Comparison of ENCODE assay signal across 1 cellular context in the genomic region with DNA sequence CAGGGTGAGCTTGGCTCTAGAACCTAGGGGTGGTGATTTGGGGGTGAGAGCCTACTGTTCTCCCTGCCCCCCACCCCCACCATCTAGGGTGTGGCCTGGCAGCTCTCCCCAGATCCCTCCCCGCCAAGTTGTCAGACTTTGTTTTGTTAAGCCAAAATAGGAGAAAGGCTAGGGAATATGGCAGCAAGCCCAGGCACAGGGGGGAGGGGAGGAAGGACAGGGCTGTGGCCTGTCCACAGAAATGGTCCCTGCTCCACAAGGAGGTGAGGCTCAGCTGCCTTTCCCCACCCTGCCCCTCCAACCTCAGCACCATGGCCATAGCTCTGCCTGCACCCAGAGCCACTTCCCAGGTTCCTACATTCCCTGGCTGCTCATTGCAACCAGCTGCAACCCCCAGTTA.
A peak's percentile ranks its signal among the peaks of the same experiment; 100 is the strongest.
TF ChIP-seq lines count a peak whose summit lies in the region.

No MANE protein-coding gene starts in this region.

TF ChIP-seq in HepG2, 621 proteins besides CTCF, POLR2A, EP300 and RAD21:
- TF ChIP-seq, protein P1, sequence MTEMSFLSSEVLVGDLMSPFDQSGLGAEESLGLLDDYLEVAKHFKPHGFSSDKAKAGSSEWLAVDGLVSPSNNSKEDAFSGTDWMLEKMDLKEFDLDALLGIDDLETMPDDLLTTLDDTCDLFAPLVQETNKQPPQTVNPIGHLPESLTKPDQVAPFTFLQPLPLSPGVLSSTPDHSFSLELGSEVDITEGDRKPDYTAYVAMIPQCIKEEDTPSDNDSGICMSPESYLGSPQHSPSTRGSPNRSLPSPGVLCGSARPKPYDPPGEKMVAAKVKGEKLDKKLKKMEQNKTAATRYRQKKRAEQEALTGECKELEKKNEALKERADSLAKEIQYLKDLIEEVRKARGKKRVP (CRISPR knock-in tag; IDR thresholded peaks at IDR 0.05) = no peak
- TF ChIP-seq MED1 (CRISPR knock-in tag; IDR thresholded peaks at IDR 0.05) = no peak
- no peak for TF ChIP-seq NONO (IDR thresholded peaks at IDR 0.05)
- no peak for TF ChIP-seq NONO (CRISPR knock-in tag; conservative IDR thresholded peaks at IDR 0.05)
- TF ChIP-seq, protein P2, sequence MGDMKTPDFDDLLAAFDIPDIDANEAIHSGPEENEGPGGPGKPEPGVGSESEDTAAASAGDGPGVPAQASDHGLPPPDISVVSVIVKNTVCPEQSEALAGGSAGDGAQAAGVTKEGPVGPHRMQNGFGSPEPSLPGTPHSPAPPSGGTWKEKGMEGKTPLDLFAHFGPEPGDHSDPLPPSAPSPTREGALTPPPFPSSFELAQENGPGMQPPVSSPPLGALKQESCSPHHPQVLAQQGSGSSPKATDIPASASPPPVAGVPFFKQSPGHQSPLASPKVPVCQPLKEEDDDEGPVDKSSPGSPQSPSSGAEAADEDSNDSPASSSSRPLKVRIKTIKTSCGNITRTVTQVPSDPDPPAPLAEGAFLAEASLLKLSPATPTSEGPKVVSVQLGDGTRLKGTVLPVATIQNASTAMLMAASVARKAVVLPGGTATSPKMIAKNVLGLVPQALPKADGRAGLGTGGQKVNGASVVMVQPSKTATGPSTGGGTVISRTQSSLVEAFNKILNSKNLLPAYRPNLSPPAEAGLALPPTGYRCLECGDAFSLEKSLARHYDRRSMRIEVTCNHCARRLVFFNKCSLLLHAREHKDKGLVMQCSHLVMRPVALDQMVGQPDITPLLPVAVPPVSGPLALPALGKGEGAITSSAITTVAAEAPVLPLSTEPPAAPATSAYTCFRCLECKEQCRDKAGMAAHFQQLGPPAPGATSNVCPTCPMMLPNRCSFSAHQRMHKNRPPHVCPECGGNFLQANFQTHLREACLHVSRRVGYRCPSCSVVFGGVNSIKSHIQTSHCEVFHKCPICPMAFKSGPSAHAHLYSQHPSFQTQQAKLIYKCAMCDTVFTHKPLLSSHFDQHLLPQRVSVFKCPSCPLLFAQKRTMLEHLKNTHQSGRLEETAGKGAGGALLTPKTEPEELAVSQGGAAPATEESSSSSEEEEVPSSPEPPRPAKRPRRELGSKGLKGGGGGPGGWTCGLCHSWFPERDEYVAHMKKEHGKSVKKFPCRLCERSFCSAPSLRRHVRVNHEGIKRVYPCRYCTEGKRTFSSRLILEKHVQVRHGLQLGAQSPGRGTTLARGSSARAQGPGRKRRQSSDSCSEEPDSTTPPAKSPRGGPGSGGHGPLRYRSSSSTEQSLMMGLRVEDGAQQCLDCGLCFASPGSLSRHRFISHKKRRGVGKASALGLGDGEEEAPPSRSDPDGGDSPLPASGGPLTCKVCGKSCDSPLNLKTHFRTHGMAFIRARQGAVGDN (CRISPR knock-in tag; IDR thresholded peaks at IDR 0.05) = 0 out of 2 replicates have a peak, but pooled peaks have one; percentile 13
